25 cellular contexts compared by ENCODE assay signal in the genomic region with DNA sequence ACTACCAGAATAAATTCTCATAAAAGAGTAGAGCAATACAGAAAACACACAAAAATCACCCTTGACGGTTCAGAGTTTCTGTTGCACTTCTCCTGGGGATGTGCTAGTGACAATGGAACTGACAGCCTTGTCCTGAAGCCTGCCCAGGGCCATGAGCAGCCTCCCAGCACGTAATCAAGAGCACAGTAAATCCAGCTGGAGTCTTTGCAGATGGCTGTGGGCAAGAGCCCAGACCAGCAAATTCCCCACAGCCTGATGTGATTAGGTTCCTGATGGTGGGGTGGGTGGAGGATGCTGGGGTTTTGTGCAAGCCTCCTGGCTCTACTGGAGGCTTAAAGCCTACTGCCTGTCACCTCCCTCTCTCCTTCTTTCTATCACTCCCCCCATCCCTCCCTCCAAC. TPM values are rescaled to one million over a fixed set of nuclear protein-coding genes. Genes with fewer than 3 reads are reported as not detected.
"Had no signal": no experiment of that assay in that cellular context is flagged by ENCODE, and none has a peak within 500 bp of the region (broad histone marks: within the 10 kb centered on the region; RNA-seq: fewer than 3 reads in every experiment).

No MANE protein-coding gene starts in this region.

- H3K9me3 ChIP-seq: body of pancreas, thyroid gland had no signal

- H3K27me3 ChIP-seq: thyroid gland had no signal

- H3K4me1 ChIP-seq: body of pancreas, neural progenitor cell had no signal

- H3K27ac ChIP-seq: body of pancreas, dorsolateral prefrontal cortex, neural progenitor cell, thyroid gland had no signal

- DNase-seq: activated B cell treated with CpG ODN at 0.5 μM for 24 hours; activated CD4-positive, alpha-beta memory T cell treated with anti-CD3 and anti-CD28 coated beads for 36 hours; activated CD4-positive, alpha-beta T cell treated with anti-CD3 and anti-CD28 coated beads for 4 hours; activated naive CD8-positive, alpha-beta T cell treated with anti-CD3 and anti-CD28 coated beads for 36 hours; activated T-cell treated with anti-CD3 and anti-CD28 coated beads for 4 hours; central memory CD4-positive, alpha-beta T cell; dorsolateral prefrontal cortex; foreskin melanocyte; naive B cell; stimulated activated CD4-positive, alpha-beta T cell treated with anti-CD3 and anti-CD28 coated beads, Interleukin-2, amount 100 ng/mL, for 24 hours; stimulated activated naive CD4-positive, alpha-beta T cell treated with Interleukin-2 at 50 U/mL for 16 hours had no signal

- FAIRE-seq: colon had no signal

- H3K36me3 ChIP-seq: neural progenitor cell, thyroid gland had no signal

- ATAC-seq: body of pancreas had no signal

- H3K4me3 ChIP-seq: body of pancreas, dorsolateral prefrontal cortex, neural progenitor cell, thyroid gland had no signal

RNA-seq across cellular contexts. Expression of a gene that starts 17.9 kb away (rescaled TPM):
- total RNA-seq: activated B cell treated with CpG ODN at 0.5 μM for 24 hours; activated CD4-positive, alpha-beta memory T cell treated with anti-CD3 and anti-CD28 coated beads for 36 hours; activated naive CD8-positive, alpha-beta T cell treated with anti-CD3 and anti-CD28 coated beads for 36 hours; body of pancreas; fibroblast of lung; kidney epithelial cell; liver; mononuclear cell; osteoblast; progenitor cell of endocrine pancreas; right cardiac atrium; skeletal muscle tissue; subcutaneous adipose tissue; thyroid gland; ureter had no signal

RNA-seq across cellular contexts. Expression of a gene that starts 52.0 kb away (rescaled TPM):
- total RNA-seq: activated B cell treated with CpG ODN at 0.5 μM for 24 hours; activated CD4-positive, alpha-beta memory T cell treated with anti-CD3 and anti-CD28 coated beads for 36 hours; activated naive CD8-positive, alpha-beta T cell treated with anti-CD3 and anti-CD28 coated beads for 36 hours; body of pancreas; fibroblast of lung; liver; mononuclear cell; osteoblast; subcutaneous adipose tissue; thyroid gland; ureter had no signal
